In genomic region chr14:74615735-74616134, GRCh38 we compare ENCODE assay signal across 19 cellular contexts. TPM values are rescaled to one million over a fixed set of nuclear protein-coding genes. Genes with fewer than 3 reads are reported as not detected.
DNase-seq lines count a peak whose midpoint lies in the region; ATAC-seq, FAIRE-seq and TF ChIP-seq lines count a peak whose summit lies in the region.
"Had no signal": no experiment of that assay in that cellular context is flagged by ENCODE, and none has a peak within 500 bp of the region (broad histone marks: within the 10 kb centered on the region; RNA-seq: fewer than 3 reads in every experiment).

No MANE protein-coding gene starts in this region.

- no peak overlapping the region for H3K4me3 Mint-ChIP-seq in activated CD4-positive, alpha-beta T cell treated with anti-CD3 and anti-CD28 coated beads, Interleukin-2, amount 10 ng/mL, durations not matched to agents 7 days and 5 days
- H3K4me3 Mint-ChIP-seq in activated CD4-positive, alpha-beta T cell treated with anti-CD3 and anti-CD28 coated beads, Interleukin-2, amount 10 ng/mL, durations not matched to agents 24 days and 14 days, result no peak overlapping the region
- H3K4me3 Mint-ChIP-seq in stimulated activated naive B cell treated with anti-CD40 and anti-IgM and Interleukin-4, amounts not matched to agents 10 μg/mL and 1 μg/mL and 100 μg/mL, for 72 hours, result peak overlapping the region in 1 of 2 donors; percentile 30
- H3K4me3 Mint-ChIP-seq: activated naive CD4-positive, alpha-beta T cell treated with anti-CD3 and anti-CD28 coated beads for 36 hours; nephron progenitor cell had no signal

- H3K27me3 Mint-ChIP-seq in activated CD4-positive, alpha-beta T cell treated with anti-CD3 and anti-CD28 coated beads, Interleukin-2, amount 10 ng/mL, durations not matched to agents 7 days and 5 days, result peaks cover 33% of the 10 kb centered on the region
- peaks cover 28% of the 10 kb centered on the region for H3K27me3 Mint-ChIP-seq in activated CD4-positive, alpha-beta T cell treated with anti-CD3 and anti-CD28 coated beads, Interleukin-2, amount 10 ng/mL, durations not matched to agents 24 days and 14 days
- H3K27me3 Mint-ChIP-seq in stimulated activated naive B cell treated with anti-CD40 and anti-IgM and Interleukin-4, amounts not matched to agents 10 μg/mL and 1 μg/mL and 100 μg/mL, for 72 hours, result peaks cover 28 to 33% of the 10 kb centered on the region in 2 donors

- H3K9me3 Mint-ChIP-seq in activated CD4-positive, alpha-beta T cell treated with anti-CD3 and anti-CD28 coated beads, Interleukin-2, amount 10 ng/mL, durations not matched to agents 7 days and 5 days, result peaks cover 1% of the 10 kb centered on the region
- H3K9me3 Mint-ChIP-seq in activated CD4-positive, alpha-beta T cell treated with anti-CD3 and anti-CD28 coated beads, Interleukin-2, amount 10 ng/mL, durations not matched to agents 24 days and 14 days, result no peaks in the 10 kb centered on the region
- no peaks in the 10 kb centered on the region for H3K9me3 Mint-ChIP-seq in stimulated activated naive B cell treated with anti-CD40 and anti-IgM and Interleukin-4, amounts not matched to agents 10 μg/mL and 1 μg/mL and 100 μg/mL, for 72 hours
- H3K9me3 Mint-ChIP-seq: activated naive CD4-positive, alpha-beta T cell treated with anti-CD3 and anti-CD28 coated beads for 36 hours; nephron progenitor cell; stimulated activated memory B cell treated with anti-CD40 and anti-IgM and Interleukin-4, amounts not matched to agents 10 μg/mL and 1 μg/mL and 100 μg/mL, for 72 hours had no signal

- dilution Hi-C loops in keratinocyte (cut with MboI; ENCODE audit: extremely low pct_ligation_motif_present, low sequenced_read_pairs), result no loop called here

- no peaks in the 10 kb centered on the region for H3K9me3 ChIP-seq in keratinocyte (ENCODE audit: control insufficient read depth, low read depth, low read length)
- H3K9me3 ChIP-seq: Peyer's patch, upper lobe of left lung had no signal

- no peaks in the 10 kb centered on the region for H4K20me1 ChIP-seq in keratinocyte (ENCODE audit: control insufficient read depth, extremely low read depth, insufficient read depth, low read length)

- no peak overlapping the region for H3K9ac ChIP-seq in keratinocyte (ENCODE audit: control insufficient read depth, extremely low read depth, insufficient read depth, low read length)

- H3K27ac Mint-ChIP-seq in activated CD4-positive, alpha-beta T cell treated with anti-CD3 and anti-CD28 coated beads, Interleukin-2, amount 10 ng/mL, durations not matched to agents 7 days and 5 days, result peak overlapping the region; percentile 10
- H3K27ac Mint-ChIP-seq in activated CD4-positive, alpha-beta T cell treated with anti-CD3 and anti-CD28 coated beads, Interleukin-2, amount 10 ng/mL, durations not matched to agents 24 days and 14 days, result no peak overlapping the region
- peak overlapping the region; percentile 21 for H3K27ac Mint-ChIP-seq in stimulated activated naive B cell treated with anti-CD40 and anti-IgM and Interleukin-4, amounts not matched to agents 10 μg/mL and 1 μg/mL and 100 μg/mL, for 72 hours
- H3K27ac Mint-ChIP-seq: nephron progenitor cell; stimulated activated memory B cell treated with anti-CD40 and anti-IgM and Interleukin-4, amounts not matched to agents 10 μg/mL and 1 μg/mL and 100 μg/mL, for 72 hours had no signal

- no peak for FAIRE-seq in keratinocyte (lab: Jason Lieb, UNC)
- FAIRE-seq: A204.1, H1, islet of Langerhans had no signal

- TF ChIP-seq CTCF in astrocyte of the cerebellum (IDR thresholded peaks at IDR 0.05; ENCODE audit: low read depth, low read length, missing control alignments) (no peak), keratinocyte (optimal IDR thresholded peaks at IDR 0.05 in 1 of 3, IDR thresholded peaks at IDR 0.05 in 1 of 3, conservative IDR thresholded peaks at IDR 0.05 in 1 of 3; ENCODE audit: extremely low read depth in 1 of 3, insufficient read depth in 2 of 3, low read length in 3 of 3) (no peak)

- peaks cover 78% of the 10 kb centered on the region for H3K4me1 ChIP-seq in keratinocyte (ENCODE audit: control insufficient read depth, extremely low read depth, insufficient read depth, low read length)

- POLR2A ChIA-PET in activated CD4-positive, alpha-beta T cell treated with anti-CD3 and anti-CD28 coated beads, Interleukin-2, amount 10 ng/mL, durations not matched to agents 7 days and 5 days (lab: Charles Lee), result no interaction called here

- H3K36me3 Mint-ChIP-seq in activated CD4-positive, alpha-beta T cell treated with anti-CD3 and anti-CD28 coated beads, Interleukin-2, amount 10 ng/mL, durations not matched to agents 7 days and 5 days (ENCODE audit: low read depth), result no peaks in the 10 kb centered on the region
- peaks cover 1% of the 10 kb centered on the region for H3K36me3 Mint-ChIP-seq in activated CD4-positive, alpha-beta T cell treated with anti-CD3 and anti-CD28 coated beads, Interleukin-2, amount 10 ng/mL, durations not matched to agents 24 days and 14 days (ENCODE audit: low read depth)
- H3K36me3 Mint-ChIP-seq in stimulated activated naive B cell treated with anti-CD40 and anti-IgM and Interleukin-4, amounts not matched to agents 10 μg/mL and 1 μg/mL and 100 μg/mL, for 72 hours, result no peaks in the 10 kb centered on the region
- H3K36me3 Mint-ChIP-seq: CD4-positive, CD25-positive, alpha-beta regulatory T cell; stimulated activated memory B cell treated with anti-CD40 and anti-IgM and Interleukin-4, amounts not matched to agents 10 μg/mL and 1 μg/mL and 100 μg/mL, for 72 hours had no signal

- CTCF ChIA-PET in activated CD4-positive, alpha-beta T cell treated with anti-CD3 and anti-CD28 coated beads, Interleukin-2, amount 10 ng/mL, durations not matched to agents 7 days and 5 days (lab: Charles Lee), result interaction anchor here (0.6 to 1.1 kb wide), 3 partner anchors 11 to 47 kb away, joined by 3 to 5 read pairs (median 5); no protein-coding TSS in a partner anchor

- peak overlapping the region; percentile 54 for H3K4me2 ChIP-seq in keratinocyte (ENCODE audit: control insufficient read depth, extremely low read depth, insufficient read depth, low read depth, low read length)

- in situ Hi-C loops in astrocyte of the cerebellum (cut with HindIII; ENCODE audit: low sequenced_read_pairs), result no loop called here

- intact Hi-C loops in activated CD4-positive, alpha-beta T cell treated with anti-CD3 and anti-CD28 coated beads, Interleukin-2, amount 10 ng/mL, durations not matched to agents 24 days and 14 days (cut with micrococcal nuclease), result loop anchor here (5.0 kb wide), 2 partner anchors 43 to 632 kb away; no protein-coding TSS in a partner anchor

- H3K27ac ChIP-seq in keratinocyte (ENCODE audit: control insufficient read depth, insufficient read depth, low read length), result peak overlapping the region; percentile 82
- H3K27ac ChIP-seq: Peyer's patch had no signal

- H2AFZ ChIP-seq in keratinocyte (ENCODE audit: control insufficient read depth, low read length), result no peak overlapping the region

- H3K4me1 Mint-ChIP-seq in activated CD4-positive, alpha-beta T cell treated with anti-CD3 and anti-CD28 coated beads, Interleukin-2, amount 10 ng/mL, durations not matched to agents 7 days and 5 days, result peaks cover 49% of the 10 kb centered on the region
- peaks cover 51% of the 10 kb centered on the region for H3K4me1 Mint-ChIP-seq in activated CD4-positive, alpha-beta T cell treated with anti-CD3 and anti-CD28 coated beads, Interleukin-2, amount 10 ng/mL, durations not matched to agents 24 days and 14 days
- H3K4me1 Mint-ChIP-seq in stimulated activated naive B cell treated with anti-CD40 and anti-IgM and Interleukin-4, amounts not matched to agents 10 μg/mL and 1 μg/mL and 100 μg/mL, for 72 hours, result peaks cover 61 to 74% of the 10 kb centered on the region in 2 donors

- no peaks in the 10 kb centered on the region for H3K27me3 ChIP-seq in keratinocyte (ENCODE audit: control insufficient read depth, extremely low read depth, insufficient read depth, low read length)

- H3K4me3 ChIP-seq in astrocyte of the cerebellum (ENCODE audit: low read depth, low read length) (peak overlapping the region; percentile 18), keratinocyte (ENCODE audit: control insufficient read depth in 2 of 3, extremely low read depth in 1 of 3, insufficient read depth in 2 of 3, low read depth in 1 of 3, low read length in 3 of 3) (peak overlapping the region; percentile 9 to 28 (median 11))
- H3K4me3 ChIP-seq: Peyer's patch, upper lobe of left lung had no signal

- no peaks in the 10 kb centered on the region for H3K36me3 ChIP-seq in keratinocyte (ENCODE audit: control insufficient read depth in 2 of 2, extremely low read depth in 1 of 2, insufficient read depth in 2 of 2, low read length in 2 of 2)
- H3K36me3 ChIP-seq: Peyer's patch, upper lobe of left lung had no signal

- H3K9me1 ChIP-seq in keratinocyte (ENCODE audit: control insufficient read depth, extremely low read depth, insufficient read depth, low read length), result no peaks in the 10 kb centered on the region

- no peak for DNase-seq in activated CD4-positive, alpha-beta T cell treated with anti-CD3 and anti-CD28 coated beads, Interleukin-2, amount 10 ng/mL, durations not matched to agents 7 days and 5 days
- no peak for DNase-seq in activated CD4-positive, alpha-beta T cell treated with anti-CD3 and anti-CD28 coated beads, Interleukin-2, amount 10 ng/mL, durations not matched to agents 24 days and 14 days
- DNase-seq in astrocyte of the cerebellum (ENCODE audit: low read depth), result no peak
- DNase-seq in keratinocyte (ENCODE audit: low read depth, low spot score), result no peak
- no peak for DNase-seq in stimulated activated naive B cell treated with anti-CD40 and anti-IgM and Interleukin-4, amounts not matched to agents 10 μg/mL and 1 μg/mL and 100 μg/mL, for 72 hours
- DNase-seq in ecto neural progenitor cell (ENCODE audit: low spot score), result no peak
- no peak for DNase-seq in stimulated activated CD4-positive, alpha-beta T cell treated with anti-CD3 and anti-CD28 coated beads, Interleukin-4, amount 100 ng/mL, for 4 hours
- no peak for DNase-seq in NCI-H187 treated with DMSO at 0.1 percent for 48 hours (lab: John Stamatoyannopoulos, UW)
- DNase-seq: activated T-cell treated with anti-CD3 and anti-CD28 coated beads for 4 hours; CD4-positive, CD25-positive, alpha-beta regulatory T cell; NCI-H1436; nephron progenitor cell; Peyer's patch had no signal

- H3K79me2 ChIP-seq in keratinocyte (ENCODE audit: control insufficient read depth, insufficient read depth, low read length), result peaks cover 17% of the 10 kb centered on the region

- no peak for ATAC-seq in stimulated activated naive B cell treated with anti-CD40 and anti-IgM and Interleukin-4, amounts not matched to agents 10 μg/mL and 1 μg/mL and 100 μg/mL, for 72 hours (replicated peaks)
- ATAC-seq: stimulated activated memory B cell treated with anti-CD40 and anti-IgM and Interleukin-4, amounts not matched to agents 10 μg/mL and 1 μg/mL and 100 μg/mL, for 72 hours had no signal

RNA-seq across cellular contexts. Expression of gene LTBP2, which starts 3.7 kb away (rescaled TPM):
- total RNA-seq in activated CD4-positive, alpha-beta T cell treated with anti-CD3 and anti-CD28 coated beads, Interleukin-2, amount 10 ng/mL, durations not matched to agents 7 days and 5 days, result under 1 TPM; 0.05 to 0.12 TPM
- total RNA-seq in activated CD4-positive, alpha-beta T cell treated with anti-CD3 and anti-CD28 coated beads, Interleukin-2, amount 10 ng/mL, durations not matched to agents 24 days and 14 days, result 0.05 TPM in 1 of 2 replicates, not detected in the other
- polyA plus RNA-seq in keratinocyte, result 23.9 to 40.7 TPM (median 26.6 TPM) in 3 replicates
- 12.1 TPM for polyA plus RNA-seq in keratinocyte (2011; ENCODE audit: low read depth)
- 19.5 and 28.2 TPM in 2 replicates for polyA plus RNA-seq in keratinocyte (2011; cell fraction: cytosol; rRNA removed)
- polyA plus RNA-seq in keratinocyte (2011; cell fraction: nucleus; rRNA removed), result 118 and 155 TPM in 2 replicates
- polyA plus RNA-seq in keratinocyte (2012; ENCODE audit: low replicate concordance), result 11.7 and 64.1 TPM in 2 replicates
- 66.1 to 143 TPM (median 68.5 TPM) in 3 replicates for polyA minus RNA-seq in keratinocyte
- 89.6 TPM for polyA minus RNA-seq in keratinocyte (2011; cell fraction: cytosol; rRNA and poly(A)+ RNA removed)
- polyA minus RNA-seq in keratinocyte (2011; cell fraction: nucleus; rRNA and poly(A)+ RNA removed), result 195 and 210 TPM in 2 replicates
